Comparison of ENCODE assay signal across 17 cellular contexts in the genomic region with DNA sequence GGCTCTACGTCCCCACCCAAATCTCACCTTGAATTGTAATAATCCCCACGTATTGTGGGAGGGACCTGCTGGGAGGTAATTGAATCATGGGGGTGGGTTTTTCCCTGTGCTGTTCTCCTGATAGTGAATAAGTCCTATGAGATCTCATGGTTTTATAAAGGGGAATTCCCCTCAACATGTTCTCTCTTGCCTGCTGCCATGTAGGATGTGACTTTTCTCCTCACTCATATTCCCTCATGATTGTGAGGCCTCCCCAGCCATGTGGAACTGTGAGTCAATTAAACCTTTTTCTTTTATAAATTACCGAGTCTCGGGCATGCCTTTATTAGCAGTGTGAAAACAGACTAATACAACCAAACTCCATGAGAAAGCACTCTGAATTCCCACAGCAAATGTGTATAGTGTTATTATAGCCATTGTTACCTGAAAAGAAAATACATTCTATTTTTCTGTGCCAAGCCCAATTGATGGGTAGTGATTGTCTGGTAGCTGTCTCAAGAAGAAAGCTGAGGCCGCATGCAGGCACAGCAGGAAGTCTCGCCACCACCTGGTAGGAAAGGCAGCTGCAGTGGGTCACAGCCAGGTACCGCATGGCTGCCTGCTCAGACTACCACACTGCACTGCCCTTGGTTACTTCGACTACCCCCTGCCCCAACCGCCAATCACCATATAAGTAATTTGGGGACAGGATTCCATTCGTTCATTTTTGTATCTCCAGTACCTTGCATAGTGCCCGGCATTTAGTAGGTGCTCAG. TPM values are rescaled to one million over a fixed set of nuclear protein-coding genes. Genes with fewer than 3 reads are reported as not detected.
DNase-seq lines count a peak whose midpoint lies in the region; ATAC-seq and TF ChIP-seq lines count a peak whose summit lies in the region.
"Had no signal": no experiment of that assay in that cellular context is flagged by ENCODE, and none has a peak within 500 bp of the region (broad histone marks: within the 10 kb centered on the region; RNA-seq: fewer than 3 reads in every experiment).

No MANE protein-coding gene starts in this region.

- H2BK120ac ChIP-seq in H9 (ENCODE audit: low read depth, low read length, poor library complexity, severe bottlenecking): no peak overlapping the region

- no peak overlapping the region for H2BK12ac ChIP-seq in H9 (ENCODE audit: insufficient read length, low read depth, low read length)

- no peak overlapping the region for H3K23ac ChIP-seq in H9 (ENCODE audit: insufficient read length, low read depth, low read length)

- no peak overlapping the region for H2AFZ ChIP-seq in H9 (ENCODE audit: low read length)

- no peak overlapping the region for H4K91ac ChIP-seq in H9 (ENCODE audit: insufficient read length, low read depth, low read length)

- H2BK15ac ChIP-seq in H9 (ENCODE audit: low read depth, low read length): no peak overlapping the region

- no peaks in the 10 kb centered on the region for H3K36me3 Mint-ChIP-seq in H9 (ENCODE audit: insufficient read depth in 1 of 3, low read depth in 3 of 3)
- H3K36me3 Mint-ChIP-seq in WTC11: no peaks in the 10 kb centered on the region
- no peaks in the 10 kb centered on the region for H3K36me3 Mint-ChIP-seq in activated naive CD8-positive, alpha-beta T cell treated with anti-CD3 and anti-CD28 coated beads, Interleukin-2, amount 50 U/mL, for 24 hours (ENCODE audit: low read depth)
- no peaks in the 10 kb centered on the region for H3K36me3 Mint-ChIP-seq in activated CD4-positive, alpha-beta T cell treated with anti-CD3 and anti-CD28 coated beads, Interleukin-2, amount 10 ng/mL, durations not matched to agents 7 days and 5 days (ENCODE audit: low read depth)
- no peaks in the 10 kb centered on the region for H3K36me3 Mint-ChIP-seq in activated T-cell treated with anti-CD3 and anti-CD28 coated beads, Interleukin-2, amount 50 U/mL, for 24 hours (ENCODE audit: low read depth)
- H3K36me3 Mint-ChIP-seq: activated CD4-positive, alpha-beta memory T cell treated with anti-CD3 and anti-CD28 coated beads for 36 hours had no signal

- CTCF ChIA-PET in WTC11 (lab: Charles Lee): interaction anchor here (0.6 to 2.5 kb wide), 10 partner anchors 9 to 520 kb away, joined by 3 to 13 read pairs (median 3); no protein-coding TSS in a partner anchor
- CTCF ChIA-PET in activated CD4-positive, alpha-beta T cell treated with anti-CD3 and anti-CD28 coated beads, Interleukin-2, amount 10 ng/mL, durations not matched to agents 7 days and 5 days (lab: Charles Lee): no interaction called here

- H3K27me3 Mint-ChIP-seq in H9 (ENCODE audit: low read depth) (peaks cover 75% of the 10 kb centered on the region), WTC11 (ENCODE audit: low read depth) (peaks cover 61% of the 10 kb centered on the region)
- peaks cover 61% of the 10 kb centered on the region for H3K27me3 Mint-ChIP-seq in activated naive CD8-positive, alpha-beta T cell treated with anti-CD3 and anti-CD28 coated beads, Interleukin-2, amount 50 U/mL, for 24 hours
- peaks cover 59% of the 10 kb centered on the region for H3K27me3 Mint-ChIP-seq in activated CD4-positive, alpha-beta T cell treated with anti-CD3 and anti-CD28 coated beads, Interleukin-2, amount 10 ng/mL, durations not matched to agents 7 days and 5 days
- H3K27me3 Mint-ChIP-seq in activated T-cell treated with anti-CD3 and anti-CD28 coated beads, Interleukin-2, amount 50 U/mL, for 24 hours: peaks cover 89% of the 10 kb centered on the region

- no peak overlapping the region for H3K14ac ChIP-seq in H9 (ENCODE audit: insufficient read depth, low read length)

- TF ChIP-seq CTCF in H9 (conservative IDR thresholded peaks at IDR 0.05): peak; percentile 54; the same call in 2 of the 3 replicates
- no peak for TF ChIP-seq CTCF in WTC11 (IDR thresholded peaks at IDR 0.05)
- TF ChIP-seq CTCF in kidney epithelial cell (IDR thresholded peaks at IDR 0.05; ENCODE audit: insufficient read depth, low read length, poor library complexity, severe bottlenecking): peak; percentile 12

- no peak overlapping the region for H2BK20ac ChIP-seq in H9 (ENCODE audit: low read depth, low read length, poor library complexity, severe bottlenecking)

- H4K5ac ChIP-seq in H9 (ENCODE audit: insufficient read length, low read depth, low read length): no peak overlapping the region

- H2AK5ac ChIP-seq in H9 (ENCODE audit: insufficient read length, low read length): no peak overlapping the region

- H3K56ac ChIP-seq in H9 (ENCODE audit: insufficient read length, low read depth, low read length): no peak overlapping the region

- no peak overlapping the region for H3K27ac ChIP-seq in H9 (ENCODE audit: insufficient read length, low read depth, low read length)

- no peak overlapping the region for H3K4me3 Mint-ChIP-seq in H9
- no peak overlapping the region for H3K4me3 Mint-ChIP-seq in WTC11
- no peak overlapping the region for H3K4me3 Mint-ChIP-seq in activated naive CD8-positive, alpha-beta T cell treated with anti-CD3 and anti-CD28 coated beads, Interleukin-2, amount 50 U/mL, for 24 hours
- no peak overlapping the region for H3K4me3 Mint-ChIP-seq in activated CD4-positive, alpha-beta T cell treated with anti-CD3 and anti-CD28 coated beads, Interleukin-2, amount 10 ng/mL, durations not matched to agents 7 days and 5 days
- no peak overlapping the region for H3K4me3 Mint-ChIP-seq in activated T-cell treated with anti-CD3 and anti-CD28 coated beads, Interleukin-2, amount 50 U/mL, for 24 hours
- H3K4me3 Mint-ChIP-seq: activated CD4-positive, alpha-beta memory T cell treated with anti-CD3 and anti-CD28 coated beads for 36 hours; activated T-cell treated with anti-CD3 and anti-CD28 coated beads, Interleukin-2, amount 50 U/mL, for 72 hours; effector memory CD8-positive, alpha-beta T cell had no signal

- POLR2A ChIA-PET in WTC11 (lab: Charles Lee): interaction anchor here (1.1 kb wide), 1 partner anchor 12 kb away, joined by 3 read pairs; no protein-coding TSS in a partner anchor
- POLR2A ChIA-PET in activated CD4-positive, alpha-beta T cell treated with anti-CD3 and anti-CD28 coated beads, Interleukin-2, amount 10 ng/mL, durations not matched to agents 7 days and 5 days (lab: Charles Lee): no interaction called here

- H3K4me1 ChIP-seq in H9 (ENCODE audit: insufficient read depth, low read length): peaks cover 2% of the 10 kb centered on the region; the same call in 1 of the 2 replicates

- no peak overlapping the region for H3K4me2 ChIP-seq in H9 (ENCODE audit: insufficient read depth, insufficient read length, low read length)

- no peaks in the 10 kb centered on the region for H3K36me3 ChIP-seq in kidney epithelial cell (ENCODE audit: control insufficient read depth, insufficient read depth, low read length)

- no peak overlapping the region for H3K9ac ChIP-seq in H9 (ENCODE audit: extremely low read depth, insufficient read length, low read length)

- no peaks in the 10 kb centered on the region for H3K79me2 ChIP-seq in H9 (ENCODE audit: insufficient read depth, low read length)

- peak; percentile 69 for ATAC-seq in WTC11
- ATAC-seq in HG02610 (IDR thresholded peaks at IDR 0.05; ENCODE audit: unreplicated experiment): no peak
- ATAC-seq in activated naive CD8-positive, alpha-beta T cell treated with anti-CD3 and anti-CD28 coated beads, Interleukin-2, amount 50 U/mL, for 24 hours: no peak
- ATAC-seq: activated T-cell treated with anti-CD3 and anti-CD28 coated beads, Interleukin-2, amount 50 U/mL, for 72 hours; effector memory CD8-positive, alpha-beta T cell had no signal

- WGBS in H9 (ENCODE audit: extremely low coverage, insufficient read length, low lambda C conversion rate): no CpG with 5 or more reads among the region's 11 CpGs

- no peaks in the 10 kb centered on the region for H3K79me1 ChIP-seq in H9 (ENCODE audit: insufficient read depth, low read depth, low read length, poor library complexity, severe bottlenecking)

- H3K27ac Mint-ChIP-seq in H9: no peak overlapping the region
- no peak overlapping the region for H3K27ac Mint-ChIP-seq in WTC11
- no peak overlapping the region for H3K27ac Mint-ChIP-seq in activated naive CD8-positive, alpha-beta T cell treated with anti-CD3 and anti-CD28 coated beads, Interleukin-2, amount 50 U/mL, for 24 hours
- no peak overlapping the region for H3K27ac Mint-ChIP-seq in activated CD4-positive, alpha-beta T cell treated with anti-CD3 and anti-CD28 coated beads, Interleukin-2, amount 10 ng/mL, durations not matched to agents 7 days and 5 days
- H3K27ac Mint-ChIP-seq in activated T-cell treated with anti-CD3 and anti-CD28 coated beads, Interleukin-2, amount 50 U/mL, for 24 hours: no peak overlapping the region
- H3K27ac Mint-ChIP-seq: activated CD4-positive, alpha-beta memory T cell treated with anti-CD3 and anti-CD28 coated beads for 36 hours; activated T-cell treated with anti-CD3 and anti-CD28 coated beads, Interleukin-2, amount 50 U/mL, for 72 hours had no signal

- no peak overlapping the region for H2BK5ac ChIP-seq in H9 (ENCODE audit: insufficient read length, low read length)

- H4K20me1 ChIP-seq in H9 (ENCODE audit: control insufficient read depth, insufficient read depth, insufficient read length): no peaks in the 10 kb centered on the region

- H4K8ac ChIP-seq in H9 (replicated peaks; ENCODE audit: insufficient read length, low read depth, low read length): no peak overlapping the region

- peaks cover 5% of the 10 kb centered on the region for H3K23me2 ChIP-seq in H9 (ENCODE audit: insufficient read length, low read depth, low read length, poor library complexity, severe bottlenecking)

- no peak overlapping the region for H3T11ph ChIP-seq in H9 (ENCODE audit: low read length)

- H3K4me1 Mint-ChIP-seq in H9: peaks cover 15% of the 10 kb centered on the region in 2 experiments
- H3K4me1 Mint-ChIP-seq in WTC11: peaks cover 27% of the 10 kb centered on the region
- no peaks in the 10 kb centered on the region for H3K4me1 Mint-ChIP-seq in activated naive CD8-positive, alpha-beta T cell treated with anti-CD3 and anti-CD28 coated beads, Interleukin-2, amount 50 U/mL, for 24 hours
- peaks cover 2% of the 10 kb centered on the region for H3K4me1 Mint-ChIP-seq in activated CD4-positive, alpha-beta T cell treated with anti-CD3 and anti-CD28 coated beads, Interleukin-2, amount 10 ng/mL, durations not matched to agents 7 days and 5 days
- H3K4me1 Mint-ChIP-seq in activated T-cell treated with anti-CD3 and anti-CD28 coated beads, Interleukin-2, amount 50 U/mL, for 24 hours (ENCODE audit: low read depth): peaks cover 3% of the 10 kb centered on the region

- no peaks in the 10 kb centered on the region for H3K9me3 Mint-ChIP-seq in H9
- H3K9me3 Mint-ChIP-seq in WTC11: no peaks in the 10 kb centered on the region
- H3K9me3 Mint-ChIP-seq in activated naive CD8-positive, alpha-beta T cell treated with anti-CD3 and anti-CD28 coated beads, Interleukin-2, amount 50 U/mL, for 24 hours: no peaks in the 10 kb centered on the region
- H3K9me3 Mint-ChIP-seq in activated CD4-positive, alpha-beta T cell treated with anti-CD3 and anti-CD28 coated beads, Interleukin-2, amount 10 ng/mL, durations not matched to agents 7 days and 5 days: no peaks in the 10 kb centered on the region
- no peaks in the 10 kb centered on the region for H3K9me3 Mint-ChIP-seq in activated T-cell treated with anti-CD3 and anti-CD28 coated beads, Interleukin-2, amount 50 U/mL, for 24 hours
- H3K9me3 Mint-ChIP-seq: activated CD4-positive, alpha-beta memory T cell treated with anti-CD3 and anti-CD28 coated beads for 36 hours; activated T-cell treated with anti-CD3 and anti-CD28 coated beads, Interleukin-2, amount 50 U/mL, for 72 hours; effector memory CD8-positive, alpha-beta T cell had no signal

- H3K18ac ChIP-seq in H9 (ENCODE audit: insufficient read length, low read depth, low read length): no peak overlapping the region

- no peak overlapping the region for H3K4me3 ChIP-seq in kidney epithelial cell (ENCODE audit: low read depth, low read length)

- H3K27me3 ChIP-seq in H9 (ENCODE audit: insufficient read depth, low read length) (no peaks in the 10 kb centered on the region; the same call in 1 of the 2 replicates), kidney epithelial cell (ENCODE audit: control insufficient read depth, insufficient read depth, low read length) (peaks cover 6% of the 10 kb centered on the region)

- DNase-seq in COLO668 (lab: John Stamatoyannopoulos, UW; ENCODE audit: unreplicated experiment) (peak; percentile 23), H9 (peak; percentile 64), WTC11 (ENCODE audit: low spot score) (peak; percentile 50), kidney epithelial cell (ENCODE audit: low read depth) (no peak)
- DNase-seq in activated naive CD8-positive, alpha-beta T cell treated with anti-CD3 and anti-CD28 coated beads, Interleukin-2, amount 50 U/mL, for 24 hours: no peak
- no peak for DNase-seq in activated CD4-positive, alpha-beta T cell treated with anti-CD3 and anti-CD28 coated beads, Interleukin-2, amount 10 ng/mL, durations not matched to agents 7 days and 5 days
- DNase-seq in activated T-cell treated with anti-CD3 and anti-CD28 coated beads, Interleukin-2, amount 50 U/mL, for 24 hours: no peak
- DNase-seq: activated CD4-positive, alpha-beta memory T cell treated with anti-CD3 and anti-CD28 coated beads for 36 hours; activated T-cell treated with anti-CD3 and anti-CD28 coated beads, Interleukin-2, amount 50 U/mL, for 72 hours; cerebellar nuclear complex; effector memory CD8-positive, alpha-beta T cell; hippocampal formation; NCI-H1930; NCI-H510A treated with DMSO at 0.1 percent for 48 hours; retina; stimulated activated CD4-positive, alpha-beta T cell treated with anti-CD3 and anti-CD28 coated beads, Interleukin-15, amount 100 ng/mL, for 24 hours had no signal

- H3K9me3 ChIP-seq in H9 (ENCODE audit: control insufficient read depth, low read depth, low read length): no peaks in the 10 kb centered on the region

- H3K4ac ChIP-seq in H9 (ENCODE audit: low read depth, low read length): no peak overlapping the region

RNA-seq across cellular contexts. Expression of a gene that starts 10.3 kb away (rescaled TPM):
- total RNA-seq in H9 (2021) (0.33 and 0.39 TPM in 2 replicates), WTC11 (2021) (0.39 to 0.60 TPM (median 0.48 TPM) in 3 replicates), kidney epithelial cell (0.82 and 1.1 TPM in 2 replicates)
- under 1 TPM; 0.10 to 0.15 TPM for total RNA-seq in activated CD4-positive, alpha-beta T cell treated with anti-CD3 and anti-CD28 coated beads, Interleukin-2, amount 10 ng/mL, durations not matched to agents 7 days and 5 days

Comparison
In these comparisons a context has a peak if more than half of its experiments do, and no peak if none do; other contexts are left out.
1. DNase-seq: peak in COLO668 (single experiment), H9 (single experiment) and WTC11 (single experiment); none in kidney epithelial cell (single experiment), activated naive CD8-positive, alpha-beta T cell treated with anti-CD3 and anti-CD28 coated beads, Interleukin-2, amount 50 U/mL, for 24 hours (single experiment), activated CD4-positive, alpha-beta T cell treated with anti-CD3 and anti-CD28 coated beads, Interleukin-2, amount 10 ng/mL, durations not matched to agents 7 days and 5 days (single experiment) and activated T-cell treated with anti-CD3 and anti-CD28 coated beads, Interleukin-2, amount 50 U/mL, for 24 hours (single experiment).